Comparison of ENCODE assay signal across 8 cellular contexts in genomic region chr7:119197872-119198527, GRCh38.
DNase-seq lines count a peak whose midpoint lies in the region; ATAC-seq, FAIRE-seq and TF ChIP-seq lines count a peak whose summit lies in the region.

No MANE protein-coding gene starts in this region.

- peak; percentile 92 for ATAC-seq in GM21528 (IDR thresholded peaks at IDR 0.05; ENCODE audit: low FRiP score, unreplicated experiment)
- ATAC-seq in HG03565 (IDR thresholded peaks at IDR 0.05; ENCODE audit: unreplicated experiment): peak; percentile 96

- FAIRE-seq in frontal cortex (lab: Jason Lieb, UNC): no peak

- DNase-seq in NCI-H82 (lab: John Stamatoyannopoulos, UW) (peak; percentile 86), T47D (ENCODE audit: low read depth in 1 of 2, low spot score in 1 of 2) (peak; percentile 1 to 65), lung microvascular endothelial cell (ENCODE audit: low read depth in 2 of 2) (peak; percentile 43 to 52), amniotic stem cell (lab: John Stamatoyannopoulos, UW) (no peak), frontal cortex (ENCODE audit: low spot score in 2 of 2) (no peak)

- TF ChIP-seq CTCF in GM12872 (IDR thresholded peaks at IDR 0.05; ENCODE audit: insufficient read depth, low read depth, low read length): peak; percentile 87

- in situ Hi-C loops in T47D (cut with HindIII; ENCODE audit: low pct_unique_long_range_greater_than_20kb, low sequenced_read_pairs): no loop called here

Comparison
In these comparisons a context has a peak if more than half of its experiments do, and no peak if none do; other contexts are left out.
1. DNase-seq: peak in NCI-H82 (single experiment), T47D (2 of 2) and lung microvascular endothelial cell (2 of 2); none in amniotic stem cell (single experiment) and frontal cortex (0 of 2).